ENCODE assay signal across 21 cellular contexts in the genomic region with DNA sequence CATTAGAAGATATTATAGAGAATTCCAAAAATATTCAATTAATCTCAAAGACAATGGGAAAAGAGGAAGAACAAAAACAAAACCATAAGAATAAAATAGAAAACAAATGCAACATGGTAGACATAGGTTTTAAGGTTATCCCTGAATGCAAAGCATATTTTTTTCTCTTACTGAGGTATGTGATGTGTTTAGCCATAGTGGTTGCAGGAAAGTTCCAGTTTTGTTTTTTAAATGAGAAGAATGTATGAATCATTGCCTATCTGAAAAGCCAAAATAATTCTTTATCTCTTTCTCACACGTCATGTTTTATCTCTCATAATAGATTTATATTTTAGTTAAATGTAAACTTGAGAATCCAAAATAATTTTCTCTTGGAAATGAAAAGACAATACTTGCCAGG.
DNase-seq lines count a peak whose midpoint lies in the region; ATAC-seq, FAIRE-seq and TF ChIP-seq lines count a peak whose summit lies in the region.
"Had no signal": no experiment of that assay in that cellular context is flagged by ENCODE, and none has a peak within 500 bp of the region (broad histone marks: within the 10 kb centered on the region; RNA-seq: fewer than 3 reads in every experiment).

No MANE protein-coding gene starts in this region.

- FAIRE-seq in astrocyte (lab: Jason Lieb, UNC), result no peak
- FAIRE-seq: GM12892, GM18507 had no signal

- H3K9me3 Mint-ChIP-seq in astrocyte (ENCODE audit: unreplicated experiment), result no peaks in the 10 kb centered on the region
- peaks cover 37% of the 10 kb centered on the region for H3K9me3 Mint-ChIP-seq in activated CD8-positive, alpha-beta T cell treated with anti-CD3 and anti-CD28 coated beads, Interleukin-2, amount 10 ng/mL, durations not matched to agents 7 days and 5 days (ENCODE audit: insufficient read depth)

- H3K27ac Mint-ChIP-seq in astrocyte (ENCODE audit: unreplicated experiment), result no peak overlapping the region
- no peak overlapping the region for H3K27ac Mint-ChIP-seq in activated CD8-positive, alpha-beta T cell treated with anti-CD3 and anti-CD28 coated beads, Interleukin-2, amount 10 ng/mL, durations not matched to agents 7 days and 5 days
- H3K27ac Mint-ChIP-seq: CD14-positive monocyte; CD4-positive, alpha-beta memory T cell; HFFc6 had no signal

- H3K4me3 ChIP-seq in astrocyte (ENCODE audit: insufficient read depth, low read depth, low read length), result no peak overlapping the region
- H3K4me3 ChIP-seq: BLaER1 had no signal

- no peaks in the 10 kb centered on the region for H3K79me2 ChIP-seq in astrocyte (ENCODE audit: insufficient read depth, low read length)

- H3K27me3 Mint-ChIP-seq in astrocyte (ENCODE audit: low read depth, unreplicated experiment), result no peaks in the 10 kb centered on the region
- no peaks in the 10 kb centered on the region for H3K27me3 Mint-ChIP-seq in activated CD8-positive, alpha-beta T cell treated with anti-CD3 and anti-CD28 coated beads, Interleukin-2, amount 10 ng/mL, durations not matched to agents 7 days and 5 days (ENCODE audit: low read depth)
- H3K27me3 Mint-ChIP-seq: CD4-positive, alpha-beta memory T cell had no signal

- no peak overlapping the region for H3K4me2 ChIP-seq in astrocyte (ENCODE audit: low read length)
- H3K4me2 ChIP-seq: BLaER1, KMS-11 had no signal

- ATAC-seq in HG02678 (IDR thresholded peaks at IDR 0.05; ENCODE audit: unreplicated experiment) (no peak), left colon (no peak)
- ATAC-seq in activated CD8-positive, alpha-beta T cell treated with anti-CD3 and anti-CD28 coated beads, Interleukin-2, amount 10 ng/mL, durations not matched to agents 7 days and 5 days, result no peak
- ATAC-seq: HCT116 had no signal

- CTCF ChIA-PET in activated CD8-positive, alpha-beta T cell treated with anti-CD3 and anti-CD28 coated beads, Interleukin-2, amount 10 ng/mL, durations not matched to agents 7 days and 5 days (lab: Charles Lee), result no interaction called here

- TF ChIP-seq CTCF in astrocyte (IDR thresholded peaks at IDR 0.05; ENCODE audit: insufficient read depth, low read depth, low read length), result no peak

- POLR2A ChIA-PET in activated CD8-positive, alpha-beta T cell treated with anti-CD3 and anti-CD28 coated beads, Interleukin-2, amount 10 ng/mL, durations not matched to agents 7 days and 5 days (lab: Charles Lee), result no interaction called here

- H3K36me3 ChIP-seq in astrocyte (ENCODE audit: insufficient read depth, low read length), result no peaks in the 10 kb centered on the region
- H3K36me3 ChIP-seq: BLaER1 had no signal

- intact Hi-C loops in left colon (cut with DNase I, micrococcal nuclease), result no loop called here

- no peak overlapping the region for H2AFZ ChIP-seq in astrocyte (ENCODE audit: low read depth, low read length)

- no peaks in the 10 kb centered on the region for H3K36me3 Mint-ChIP-seq in astrocyte (ENCODE audit: low read depth, unreplicated experiment)
- H3K36me3 Mint-ChIP-seq in activated CD8-positive, alpha-beta T cell treated with anti-CD3 and anti-CD28 coated beads, Interleukin-2, amount 10 ng/mL, durations not matched to agents 7 days and 5 days (ENCODE audit: low read depth), result no peaks in the 10 kb centered on the region
- H3K36me3 Mint-ChIP-seq: CD14-positive monocyte; CD4-positive, alpha-beta memory T cell had no signal

- no peak overlapping the region for H3K27ac ChIP-seq in astrocyte (ENCODE audit: low read depth, low read length)
- H3K27ac ChIP-seq: BLaER1, KMS-11 had no signal

- no peaks in the 10 kb centered on the region for H3K4me1 ChIP-seq in astrocyte (ENCODE audit: insufficient read depth, low read length)
- H3K4me1 ChIP-seq: BLaER1 had no signal

- no peak overlapping the region for H3K9ac ChIP-seq in astrocyte (ENCODE audit: low read length)
- H3K9ac ChIP-seq: BLaER1, KMS-11 had no signal

- H3K4me1 Mint-ChIP-seq in astrocyte (ENCODE audit: low read depth, unreplicated experiment), result peaks cover 3% of the 10 kb centered on the region
- no peaks in the 10 kb centered on the region for H3K4me1 Mint-ChIP-seq in activated CD8-positive, alpha-beta T cell treated with anti-CD3 and anti-CD28 coated beads, Interleukin-2, amount 10 ng/mL, durations not matched to agents 7 days and 5 days (ENCODE audit: low read depth)
- H3K4me1 Mint-ChIP-seq: CD14-positive monocyte; CD4-positive, alpha-beta memory T cell had no signal

- no peak overlapping the region for H3K4me3 Mint-ChIP-seq in astrocyte (ENCODE audit: unreplicated experiment)
- H3K4me3 Mint-ChIP-seq in activated CD8-positive, alpha-beta T cell treated with anti-CD3 and anti-CD28 coated beads, Interleukin-2, amount 10 ng/mL, durations not matched to agents 7 days and 5 days, result no peak overlapping the region
- H3K4me3 Mint-ChIP-seq: CD14-positive monocyte; CD4-positive, alpha-beta memory T cell; HFFc6 had no signal

- no peaks in the 10 kb centered on the region for H3K27me3 ChIP-seq in astrocyte (ENCODE audit: insufficient read depth, low read length)
- H3K27me3 ChIP-seq: BLaER1 had no signal

- H4K20me1 ChIP-seq in astrocyte (ENCODE audit: insufficient read depth, low read length), result no peaks in the 10 kb centered on the region
- H4K20me1 ChIP-seq: BLaER1 had no signal

- no peaks in the 10 kb centered on the region for H3K9me3 ChIP-seq in astrocyte (ENCODE audit: insufficient read depth, low read depth, low read length)
- H3K9me3 ChIP-seq: BLaER1 had no signal

- DNase-seq in EL (peak; percentile 13), NCI-H226 (peak; percentile 62), astrocyte (ENCODE audit: low read depth) (peak; percentile 20), iris pigment epithelial cell (ENCODE audit: low read depth) (peak; percentile 14), SIG-M5 (lab: John Stamatoyannopoulos, UW) (no peak), left colon (no peak)
- DNase-seq in activated CD8-positive, alpha-beta T cell treated with anti-CD3 and anti-CD28 coated beads, Interleukin-2, amount 10 ng/mL, durations not matched to agents 7 days and 5 days, result no peak
- DNase-seq: Calu3; CD4-positive, alpha-beta memory T cell; DMS79 treated with DMSO at 0.1 percent for 48 hours; GDM1; GOT3; H7; HFFc6 had no signal

Comparison
In these comparisons a context has a peak if more than half of its experiments do, and no peak if none do; other contexts are left out.
1. DNase-seq: peak in EL (single experiment), NCI-H226 (single experiment), astrocyte (single experiment) and iris pigment epithelial cell (single experiment); none in SIG-M5 (single experiment), left colon (0 of 2) and activated CD8-positive, alpha-beta T cell treated with anti-CD3 and anti-CD28 coated beads, Interleukin-2, amount 10 ng/mL, durations not matched to agents 7 days and 5 days (single experiment).